In the genomic region with DNA sequence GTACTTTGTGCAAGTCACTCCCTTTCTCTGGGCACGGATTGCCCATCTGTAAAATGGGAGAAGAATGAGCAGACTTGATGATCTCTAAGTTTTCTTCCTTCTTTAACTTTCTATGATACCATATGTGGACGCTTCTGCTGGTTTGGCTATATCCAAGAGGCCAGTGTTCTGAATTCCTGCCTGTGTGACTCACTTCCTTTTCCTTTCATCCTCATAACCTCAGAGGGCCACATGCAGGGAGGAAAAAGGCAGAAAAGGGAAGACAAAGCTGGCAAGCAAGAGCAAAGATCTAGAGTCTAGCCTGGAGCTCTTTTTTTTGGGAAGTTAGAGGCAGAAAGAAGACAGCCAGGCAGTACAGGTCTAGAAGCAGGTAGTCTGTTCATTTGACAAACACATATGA, we compare ENCODE assay signal across 1 cellular context.
TF ChIP-seq lines count a peak whose summit lies in the region.

No MANE protein-coding gene starts in this region.

TF ChIP-seq in SK-N-SH, 30 proteins besides CTCF, POLR2A, EP300 and RAD21 (continued from another document):
- TF ChIP-seq, protein P1, sequence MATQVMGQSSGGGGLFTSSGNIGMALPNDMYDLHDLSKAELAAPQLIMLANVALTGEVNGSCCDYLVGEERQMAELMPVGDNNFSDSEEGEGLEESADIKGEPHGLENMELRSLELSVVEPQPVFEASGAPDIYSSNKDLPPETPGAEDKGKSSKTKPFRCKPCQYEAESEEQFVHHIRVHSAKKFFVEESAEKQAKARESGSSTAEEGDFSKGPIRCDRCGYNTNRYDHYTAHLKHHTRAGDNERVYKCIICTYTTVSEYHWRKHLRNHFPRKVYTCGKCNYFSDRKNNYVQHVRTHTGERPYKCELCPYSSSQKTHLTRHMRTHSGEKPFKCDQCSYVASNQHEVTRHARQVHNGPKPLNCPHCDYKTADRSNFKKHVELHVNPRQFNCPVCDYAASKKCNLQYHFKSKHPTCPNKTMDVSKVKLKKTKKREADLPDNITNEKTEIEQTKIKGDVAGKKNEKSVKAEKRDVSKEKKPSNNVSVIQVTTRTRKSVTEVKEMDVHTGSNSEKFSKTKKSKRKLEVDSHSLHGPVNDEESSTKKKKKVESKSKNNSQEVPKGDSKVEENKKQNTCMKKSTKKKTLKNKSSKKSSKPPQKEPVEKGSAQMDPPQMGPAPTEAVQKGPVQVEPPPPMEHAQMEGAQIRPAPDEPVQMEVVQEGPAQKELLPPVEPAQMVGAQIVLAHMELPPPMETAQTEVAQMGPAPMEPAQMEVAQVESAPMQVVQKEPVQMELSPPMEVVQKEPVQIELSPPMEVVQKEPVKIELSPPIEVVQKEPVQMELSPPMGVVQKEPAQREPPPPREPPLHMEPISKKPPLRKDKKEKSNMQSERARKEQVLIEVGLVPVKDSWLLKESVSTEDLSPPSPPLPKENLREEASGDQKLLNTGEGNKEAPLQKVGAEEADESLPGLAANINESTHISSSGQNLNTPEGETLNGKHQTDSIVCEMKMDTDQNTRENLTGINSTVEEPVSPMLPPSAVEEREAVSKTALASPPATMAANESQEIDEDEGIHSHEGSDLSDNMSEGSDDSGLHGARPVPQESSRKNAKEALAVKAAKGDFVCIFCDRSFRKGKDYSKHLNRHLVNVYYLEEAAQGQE (IDR thresholded peaks at IDR 0.05; ENCODE audit: low read depth, low read length) = peak; percentile 70; the same call in 1 of the 2 replicates
- TF ChIP-seq RXRA (IDR thresholded peaks at IDR 0.05; ENCODE audit: borderline replicate concordance, low read depth) (peak; percentile 77; the same call in 1 of the 2 replicates), TEAD4 (IDR thresholded peaks at IDR 0.05; ENCODE audit: borderline replicate concordance, insufficient read depth) (peak; percentile 89), GATA2 (CRISPR knock-in tag; IDR thresholded peaks at IDR 0.05) (no peak), MEF2A (IDR thresholded peaks at IDR 0.05; ENCODE audit: borderline replicate concordance, low read depth) (no peak), TAF1 (IDR thresholded peaks at IDR 0.05; ENCODE audit: borderline replicate concordance, low read depth, low read length) (peak; percentile 64; the same call in 1 of the 2 replicates), FOXM1 (IDR thresholded peaks at IDR 0.05; ENCODE audit: low read depth) (no peak), MAX (IDR thresholded peaks at IDR 0.05; ENCODE audit: low read depth) (peak; percentile 88), SMC3 (IDR thresholded peaks at IDR 0.05; ENCODE audit: low read depth, low read length) (no peak), POLR2AphosphoS5 (IDR thresholded peaks at IDR 0.05; ENCODE audit: low read depth, low read length) (peak; percentile 80), GABPA (IDR thresholded peaks at IDR 0.05; ENCODE audit: low read depth) (peak; percentile 40; the same call in 1 of the 2 replicates), NFIC (IDR thresholded peaks at IDR 0.05; ENCODE audit: borderline replicate concordance) (peak; percentile 74), NRF1 (IDR thresholded peaks at IDR 0.05; ENCODE audit: low read depth, low read length) (no peak), TCF12 (IDR thresholded peaks at IDR 0.05) (peak; percentile 89), EZH2phosphoT487 (IDR thresholded peaks at IDR 0.05; ENCODE audit: borderline replicate concordance, low read depth) (no peak), USF1 (IDR thresholded peaks at IDR 0.05; ENCODE audit: borderline replicate concordance, low read depth) (no peak), SIN3A (IDR thresholded peaks at IDR 0.05; ENCODE audit: borderline replicate concordance, low read depth, low read length) (peak; percentile 67; the same call in 1 of the 2 replicates), RCOR1 (IDR thresholded peaks at IDR 0.05; ENCODE audit: low read length) (no peak)
- TF ChIP-seq, protein P2, sequence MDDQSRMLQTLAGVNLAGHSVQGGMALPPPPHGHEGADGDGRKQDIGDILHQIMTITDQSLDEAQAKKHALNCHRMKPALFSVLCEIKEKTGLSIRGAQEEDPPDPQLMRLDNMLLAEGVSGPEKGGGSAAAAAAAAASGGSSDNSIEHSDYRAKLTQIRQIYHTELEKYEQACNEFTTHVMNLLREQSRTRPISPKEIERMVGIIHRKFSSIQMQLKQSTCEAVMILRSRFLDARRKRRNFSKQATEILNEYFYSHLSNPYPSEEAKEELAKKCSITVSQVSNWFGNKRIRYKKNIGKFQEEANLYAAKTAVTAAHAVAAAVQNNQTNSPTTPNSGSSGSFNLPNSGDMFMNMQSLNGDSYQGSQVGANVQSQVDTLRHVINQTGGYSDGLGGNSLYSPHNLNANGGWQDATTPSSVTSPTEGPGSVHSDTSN (IDR thresholded peaks at IDR 0.05) = peak; percentile 51; the same call in 1 of the 2 replicates
